ENCODE assay signal across 9 cellular contexts in genomic region chr22:46085831-46086576, GRCh38.
DNase-seq lines count a peak whose midpoint lies in the region; ATAC-seq and TF ChIP-seq lines count a peak whose summit lies in the region.
"Had no signal": no experiment of that assay in that cellular context is flagged by ENCODE, and none has a peak within 500 bp of the region (broad histone marks: within the 10 kb centered on the region; RNA-seq: fewer than 3 reads in every experiment).

No MANE protein-coding gene starts in this region.

- peak overlapping the region; percentile 69 for H3K4me3 ChIP-seq in HFF-Myc (replicated peaks; ENCODE audit: low read depth, low read length)
- peak overlapping the region in 1 of 3 donors; percentile 7 for H3K4me3 ChIP-seq in thyroid gland (replicated peaks in 1 of 3)

- ATAC-seq in GM18519 (IDR thresholded peaks at IDR 0.05; ENCODE audit: low FRiP score, unreplicated experiment) (no peak), HG02852 (IDR thresholded peaks at IDR 0.05; ENCODE audit: unreplicated experiment) (no peak)

- H3K27ac ChIP-seq in layer of hippocampus (ENCODE audit: low read depth, low read length) (peak overlapping the region; percentile 96), thyroid gland (peak overlapping the region; percentile 73 to 97 (median 97))

- TF ChIP-seq CTCF in HFF-Myc (IDR thresholded peaks at IDR 0.05; ENCODE audit: low read depth, low read length, missing control alignments) (no peak), MCF 10A (IDR thresholded peaks at IDR 0.05; ENCODE audit: unreplicated experiment) (no peak), thyroid gland (IDR thresholded peaks at IDR 0.05) (no peak)

- H3K36me3 Mint-ChIP-seq in MCF 10A (ENCODE audit: insufficient read depth, unreplicated experiment): peaks cover 94% of the 10 kb centered on the region

- H3K27me3 ChIP-seq in layer of hippocampus (ENCODE audit: control insufficient read depth, insufficient read depth, low read length) (no peaks in the 10 kb centered on the region), thyroid gland (no peaks in the 10 kb centered on the region)

- TF ChIP-seq POLR2A in thyroid gland (IDR thresholded peaks at IDR 0.05): no peak

- no peaks in the 10 kb centered on the region for H3K9me3 ChIP-seq in thyroid gland

- peaks cover 32% of the 10 kb centered on the region for H3K4me1 Mint-ChIP-seq in MCF 10A (ENCODE audit: insufficient read depth, unreplicated experiment)

- peak overlapping the region; percentile 100 for H3K27ac Mint-ChIP-seq in MCF 10A (ENCODE audit: low read depth, unreplicated experiment)

- peaks cover 35 to 66% of the 10 kb centered on the region in 2 donors for H3K4me1 ChIP-seq in thyroid gland

- BruUV-seq in MCF 10A (replicated peaks; lab: Mats Ljungman, UMichigan): no TSS peak

- CTCF ChIA-PET in MCF 10A (lab: Yijun Ruan, JAX): interaction anchor here (0.7 to 1.3 kb wide), 2 partner anchors 79 to 537 kb away, joined by 3 to 8 read pairs; no protein-coding TSS in a partner anchor

- DNase-seq in HFF-Myc (ENCODE audit: extremely low read depth, low read depth): no peak
- DNase-seq in MCF 10A (ENCODE audit: unreplicated experiment): peak; percentile 96
- DNase-seq in thyroid gland: no peak
- no peak for DNase-seq in NCI-H774 (lab: John Stamatoyannopoulos, UW)
- no peak for DNase-seq in DMS153 (lab: John Stamatoyannopoulos, UW)
- DNase-seq: NCI-H748 treated with DMSO at 0.1 percent for 48 hours had no signal

- 58 to 82% methylated on average over 5 to 35 of the region's 37 CpGs for WGBS in thyroid gland, 2 donors

- POLR2A ChIA-PET in MCF 10A (lab: Yijun Ruan, JAX): interaction anchor here (0.6 to 11.7 kb wide), 18 partner anchors 9 to 922 kb away, joined by 3 to 456 read pairs (median 4); partner anchors contain the start of gene TTC38

- intact Hi-C loops in MCF 10A (cut with micrococcal nuclease): loop anchor here (1.0 to 2.0 kb wide), 2 partner anchors 19 to 80 kb away; no protein-coding TSS in a partner anchor
- intact Hi-C loops in thyroid gland (cut with DNase I): no loop called here

- no peaks in the 10 kb centered on the region for H3K9me3 Mint-ChIP-seq in MCF 10A (ENCODE audit: unreplicated experiment)

- H3K4me3 Mint-ChIP-seq in MCF 10A (ENCODE audit: unreplicated experiment): peak overlapping the region; percentile 96

- H3K36me3 ChIP-seq in thyroid gland: no peaks in the 10 kb centered on the region

- no peaks in the 10 kb centered on the region for H3K27me3 Mint-ChIP-seq in MCF 10A (ENCODE audit: insufficient read depth, unreplicated experiment)
